Comparison of ENCODE assay signal across 1 cellular context in genomic region chr6:160735523-160735922, GRCh38.
TF ChIP-seq lines count a peak whose summit lies in the region.

No MANE protein-coding gene starts in this region.

TF ChIP-seq in GM23338, 12 proteins besides CTCF, POLR2A, EP300 and RAD21 (continued from another document):
- TF ChIP-seq ZNF462 (CRISPR knock-in tag; IDR thresholded peaks at IDR 0.05) (no peak), EZH2 (IDR thresholded peaks at IDR 0.05; ENCODE audit: low read depth, unreplicated experiment) (no peak), NANOG (IDR thresholded peaks at IDR 0.05; ENCODE audit: borderline replicate concordance) (no peak), ZNF331 (CRISPR knock-in tag; IDR thresholded peaks at IDR 0.05; ENCODE audit: low read depth) (no peak)
- TF ChIP-seq, protein P1, sequence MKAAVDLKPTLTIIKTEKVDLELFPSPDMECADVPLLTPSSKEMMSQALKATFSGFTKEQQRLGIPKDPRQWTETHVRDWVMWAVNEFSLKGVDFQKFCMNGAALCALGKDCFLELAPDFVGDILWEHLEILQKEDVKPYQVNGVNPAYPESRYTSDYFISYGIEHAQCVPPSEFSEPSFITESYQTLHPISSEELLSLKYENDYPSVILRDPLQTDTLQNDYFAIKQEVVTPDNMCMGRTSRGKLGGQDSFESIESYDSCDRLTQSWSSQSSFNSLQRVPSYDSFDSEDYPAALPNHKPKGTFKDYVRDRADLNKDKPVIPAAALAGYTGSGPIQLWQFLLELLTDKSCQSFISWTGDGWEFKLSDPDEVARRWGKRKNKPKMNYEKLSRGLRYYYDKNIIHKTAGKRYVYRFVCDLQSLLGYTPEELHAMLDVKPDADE (IDR thresholded peaks at IDR 0.05): no peak
